Comparison of ENCODE assay signal across 21 cellular contexts in the genomic region with DNA sequence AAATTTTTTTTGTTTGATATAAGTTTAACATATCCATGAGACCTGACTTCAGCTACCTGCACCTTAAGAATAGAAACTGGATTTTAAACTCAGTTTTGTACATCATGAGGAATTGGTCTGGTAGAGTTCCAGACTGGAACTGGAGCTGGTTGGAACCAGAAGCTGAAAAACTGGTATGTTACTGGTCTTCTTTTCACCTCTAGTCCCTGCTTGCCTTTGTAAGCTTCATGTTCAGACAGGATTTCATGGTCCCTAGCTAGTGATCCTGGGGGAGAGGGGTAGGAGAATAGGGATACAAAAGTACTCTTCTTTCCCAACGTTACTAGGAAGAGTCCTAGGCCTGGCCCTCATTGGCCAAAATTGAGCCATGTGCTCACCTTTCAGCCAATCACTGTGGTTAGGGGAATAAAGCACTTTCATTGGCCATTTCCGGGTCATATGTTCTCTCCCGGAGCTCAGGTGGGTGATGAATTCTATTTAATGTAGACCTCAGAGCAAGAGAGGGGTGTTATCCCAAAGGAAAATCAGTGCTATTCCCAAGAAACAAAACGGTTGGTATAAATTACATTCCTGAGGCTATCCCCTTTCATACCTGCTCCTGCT. TPM values are rescaled to one million over a fixed set of nuclear protein-coding genes. Genes with fewer than 3 reads are reported as not detected.
DNase-seq lines count a peak whose midpoint lies in the region; ATAC-seq, FAIRE-seq and TF ChIP-seq lines count a peak whose summit lies in the region.
"Had no signal": no experiment of that assay in that cellular context is flagged by ENCODE, and none has a peak within 500 bp of the region (broad histone marks: within the 10 kb centered on the region; RNA-seq: fewer than 3 reads in every experiment).

No MANE protein-coding gene starts in this region.

- ATAC-seq in HepG2 (no peak), right lobe of liver (no peak), GM18519 (IDR thresholded peaks at IDR 0.05; ENCODE audit: low FRiP score, unreplicated experiment) (no peak), HG03521 (IDR thresholded peaks at IDR 0.05; ENCODE audit: unreplicated experiment) (no peak)
- ATAC-seq: Right ventricle myocardium inferior had no signal

- CTCF ChIA-PET in HepG2 (lab: Yijun Ruan, JAX; ENCODE audit: low intra/inter-chr PET ratio, low total read pairs) (no interaction called here), RWPE1 (lab: Yijun Ruan, JAX) (interaction anchor here (0.8 kb wide), 1 partner anchor 118 kb away, joined by 3 read pairs; no protein-coding TSS in a partner anchor)

- DNase-seq in HepG2 (ENCODE audit: low spot score): no peak
- DNase-seq in right lobe of liver: no peak
- peak; percentile 22 for DNase-seq in RWPE1 (ENCODE audit: low spot score)
- DNase-seq in esophagus squamous epithelium (lab: John Stamatoyannopoulos, UW): no peak
- DNase-seq in NCI-H345 treated with DMSO at 0.1 percent for 48 hours (lab: John Stamatoyannopoulos, UW; ENCODE audit: unreplicated experiment): no peak
- DNase-seq in kidney tubule cell (ENCODE audit: low spot score): no peak
- DNase-seq: C1 segment of cervical spinal cord; CD8-positive, alpha-beta memory T cell; DMS53; MM.1S; NCI-H1092 treated with DMSO at 0.1 percent for 48 hours; NCI-H2171; NCI-H446; NCI-H526 treated with DMSO at 0.1 percent for 48 hours; Peyer's patch had no signal

- no peaks in the 10 kb centered on the region for H4K20me1 ChIP-seq in HepG2 (ENCODE audit: insufficient read depth, low read length)

- H3K79me2 ChIP-seq in HepG2 (ENCODE audit: insufficient read depth, low read length): no peaks in the 10 kb centered on the region

- no peak for FAIRE-seq in HepG2 (lab: Jason Lieb, UNC)
- FAIRE-seq: GM12892, GM18507, H54 had no signal

- no peak for TF ChIP-seq EP300 in HepG2 (IDR thresholded peaks at IDR 0.05; ENCODE audit: low read depth in 2 of 2, low read length in 2 of 2)
- TF ChIP-seq EP300 in HepG2 (CRISPR knock-in tag; IDR thresholded peaks at IDR 0.05; ENCODE audit: borderline replicate concordance): no peak

- H3K27ac ChIP-seq in HepG2 (ENCODE audit: extremely low read length, insufficient read depth, low read length) (no peak overlapping the region), right lobe of liver (no peak overlapping the region), RWPE1 (no peak overlapping the region), esophagus squamous epithelium (peak overlapping the region; percentile 23 to 82 (median 60))
- H3K27ac ChIP-seq: Peyer's patch had no signal

- no peak overlapping the region for H2AFZ ChIP-seq in HepG2 (ENCODE audit: low read length)

- TF ChIP-seq POLR2A in HepG2 (IDR thresholded peaks at IDR 0.05; ENCODE audit: insufficient read depth in 1 of 2, low read depth in 2 of 2, low read length in 2 of 2) (no peak), right lobe of liver (IDR thresholded peaks at IDR 0.05) (no peak), esophagus squamous epithelium (IDR thresholded peaks at IDR 0.05) (no peak)

- BruUV-seq in HepG2 (replicated peaks; lab: Mats Ljungman, UMichigan): no TSS peak

- TF ChIP-seq RAD21 in HepG2 (CRISPR knock-in tag; IDR thresholded peaks at IDR 0.05): no peak

- H3K4me2 ChIP-seq in HepG2 (ENCODE audit: low read depth, low read length): no peak overlapping the region

- POLR2A ChIA-PET in HepG2 (lab: Yijun Ruan, JAX) (no interaction called here), RWPE1 (lab: Yijun Ruan, JAX; ENCODE audit: low non-redundant PET) (no interaction called here)

- H3K4me3 ChIP-seq in HepG2 (replicated peaks in 1 of 3; ENCODE audit: insufficient read depth in 1 of 3, low read depth in 2 of 3, low read length in 3 of 3) (no peak overlapping the region), right lobe of liver (no peak overlapping the region), esophagus squamous epithelium (no peak overlapping the region)
- H3K4me3 ChIP-seq: Peyer's patch had no signal

- H3K9ac ChIP-seq in HepG2 (ENCODE audit: insufficient read depth, low read depth, low read length): no peak overlapping the region

- H3K27me3 ChIP-seq in HepG2 (ENCODE audit: control insufficient read depth in 1 of 2, insufficient read depth in 2 of 2, low read length in 2 of 2): no peaks in the 10 kb centered on the region
- H3K27me3 ChIP-seq in right lobe of liver: no peaks in the 10 kb centered on the region
- H3K27me3 ChIP-seq in esophagus squamous epithelium: no peaks in the 10 kb centered on the region
- H3K27me3 ChIP-seq: Peyer's patch had no signal

- in situ Hi-C loops in HepG2 (cut with HindIII; ENCODE audit: extremely low pct_ligation_motif_present, low pct_unique_long_range_greater_than_20kb): no loop called here

- intact Hi-C loops in HepG2 (cut with micrococcal nuclease; ENCODE audit: unreplicated experiment): no loop called here
- intact Hi-C loops in right lobe of liver (cut with DNase I): loop anchor here in 1 of 2 donors (10.0 kb wide), 1 partner anchor 112 kb away; no protein-coding TSS in a partner anchor
- intact Hi-C loops in esophagus squamous epithelium (cut with DNase I): no loop called here

- peaks cover 2% of the 10 kb centered on the region for H3K4me1 ChIP-seq in HepG2 (ENCODE audit: insufficient read depth, low read length)
- H3K4me1 ChIP-seq in right lobe of liver: no peaks in the 10 kb centered on the region
- peaks cover 3 to 51% (median 4%) of the 10 kb centered on the region in 3 donors for H3K4me1 ChIP-seq in esophagus squamous epithelium
- H3K4me1 ChIP-seq: Peyer's patch had no signal

- 45% methylated on average over 4 of the region's 4 CpGs for WGBS in HepG2 (ENCODE audit: low lambda C conversion rate)
- WGBS in right lobe of liver (ENCODE audit: insufficient coverage, low coverage, low lambda C conversion rate, missing lambda C conversion rate): 86% methylated on average over 3 of the region's 4 CpGs
- 36 to 56% methylated on average over 3 to 4 of the region's 4 CpGs for WGBS in esophagus squamous epithelium, 2 donors

- H3K9me3 ChIP-seq in HepG2 (ENCODE audit: low read length): no peaks in the 10 kb centered on the region
- no peaks in the 10 kb centered on the region for H3K9me3 ChIP-seq in right lobe of liver
- H3K9me3 ChIP-seq in esophagus squamous epithelium: no peaks in the 10 kb centered on the region
- H3K9me3 ChIP-seq: Peyer's patch had no signal

- TF ChIP-seq CTCF in HepG2 (CRISPR knock-in tag; IDR thresholded peaks at IDR 0.05): no peak
- TF ChIP-seq CTCF in right lobe of liver (IDR thresholded peaks at IDR 0.05): no peak
- no peak for TF ChIP-seq CTCF in RWPE1 (conservative IDR thresholded peaks at IDR 0.05; ENCODE audit: low read depth)
- no peak for TF ChIP-seq CTCF in esophagus squamous epithelium (IDR thresholded peaks at IDR 0.05)

- no peaks in the 10 kb centered on the region for H3K36me3 ChIP-seq in HepG2 (replicated peaks in 1 of 2; ENCODE audit: control insufficient read depth in 1 of 2, insufficient read depth in 2 of 2, low read length in 2 of 2)
- H3K36me3 ChIP-seq in right lobe of liver: no peaks in the 10 kb centered on the region
- H3K36me3 ChIP-seq in esophagus squamous epithelium: no peaks in the 10 kb centered on the region
- H3K36me3 ChIP-seq: Peyer's patch had no signal

RNA-seq across cellular contexts. Expression of gene APPL2, which starts 36.9 kb away (rescaled TPM):
- total RNA-seq in HepG2 (2016; rRNA removed; fragmentation: Illumina TruSeq; extraction: Trizol) (9.9 and 10.5 TPM in 2 replicates), right lobe of liver (10 to 100 TPM; 10.2 to 23.2 (median 16.5) TPM), esophagus squamous epithelium (10 to 100 TPM; 30.9 to 52.3 (median 35.2) TPM)
- 3.9 and 4.1 TPM in 2 replicates for total RNA-seq in HepG2 (2016; cell fraction: cytosol; rRNA removed; fragmentation: Illumina TruSeq; extraction: Trizol; ENCODE audit: low read depth)
- total RNA-seq in HepG2 (2016; cell fraction: insoluble cytoplasmic fraction; rRNA removed; fragmentation: Illumina TruSeq; extraction: Trizol): 9.9 and 11.1 TPM in 2 replicates
- 10.0 and 11.6 TPM in 2 replicates for total RNA-seq in HepG2 (2016; cell fraction: membrane; rRNA removed; fragmentation: Illumina TruSeq; extraction: Trizol)
- total RNA-seq in HepG2 (2016; cell fraction: nucleus; rRNA removed; fragmentation: Illumina TruSeq; extraction: Trizol): 15.0 and 18.1 TPM in 2 replicates
- polyA plus RNA-seq in HepG2 (2011; rRNA removed): 11.1 and 12.1 TPM in 2 replicates
- polyA plus RNA-seq in HepG2 (2011; cell fraction: cytosol; rRNA removed): 5.5 and 6.9 TPM in 2 replicates
- polyA plus RNA-seq in HepG2 (2011; cell fraction: nucleus; rRNA removed): 18.2 and 20.1 TPM in 2 replicates
- 11.3 and 17.8 TPM in 2 replicates for polyA plus RNA-seq in HepG2 (2012)
- polyA plus RNA-seq in HepG2 (2016; cell fraction: cytosol; fragmentation: Illumina TruSeq; extraction: Trizol; ENCODE audit: low read depth): 4.7 and 5.2 TPM in 2 replicates
- polyA plus RNA-seq in HepG2 (2016; cell fraction: insoluble cytoplasmic fraction; fragmentation: Illumina TruSeq; extraction: Trizol; ENCODE audit: low read depth): 11.6 and 12.2 TPM in 2 replicates
- polyA plus RNA-seq in HepG2 (2016; cell fraction: membrane; fragmentation: Illumina TruSeq; extraction: Trizol; ENCODE audit: low read depth): 8.7 and 8.8 TPM in 2 replicates
- polyA plus RNA-seq in HepG2 (2016; cell fraction: nucleus; fragmentation: Illumina TruSeq; extraction: Trizol; ENCODE audit: insufficient read depth, low read depth): 21.7 TPM in 2 replicates
- 11.7 and 14.0 TPM in 2 replicates for polyA minus RNA-seq in HepG2 (2011; rRNA and poly(A)+ RNA removed; ENCODE audit: low replicate concordance)
- 4.7 and 7.5 TPM in 2 replicates for polyA minus RNA-seq in HepG2 (2011; cell fraction: cytosol; rRNA and poly(A)+ RNA removed)
- polyA minus RNA-seq in HepG2 (2011; cell fraction: nucleus; rRNA and poly(A)+ RNA removed): 30.4 and 41.6 TPM in 2 replicates

RNA-seq across cellular contexts. Expression of gene C12orf75, which starts 57.6 kb away (rescaled TPM):
- total RNA-seq in HepG2 (2016; rRNA removed; fragmentation: Illumina TruSeq; extraction: Trizol) (10.1 and 16.1 TPM in 2 replicates), right lobe of liver (1 to 10 TPM; 1.3 to 5.5 (median 2.7) TPM), esophagus squamous epithelium (10 to 100 TPM in 3 of 4 donors, 1 to 10 TPM in 1; 8.5 to 56.3 (median 13.7) TPM)
- 71.1 and 82.2 TPM in 2 replicates for total RNA-seq in HepG2 (2016; cell fraction: cytosol; rRNA removed; fragmentation: Illumina TruSeq; extraction: Trizol; ENCODE audit: low read depth)
- total RNA-seq in HepG2 (2016; cell fraction: insoluble cytoplasmic fraction; rRNA removed; fragmentation: Illumina TruSeq; extraction: Trizol): 8.9 and 15.8 TPM in 2 replicates
- 64.7 and 80.3 TPM in 2 replicates for total RNA-seq in HepG2 (2016; cell fraction: membrane; rRNA removed; fragmentation: Illumina TruSeq; extraction: Trizol)
- 6.3 and 7.4 TPM in 2 replicates for total RNA-seq in HepG2 (2016; cell fraction: nucleus; rRNA removed; fragmentation: Illumina TruSeq; extraction: Trizol)
- 13.2 and 19.8 TPM in 2 replicates for polyA plus RNA-seq in HepG2 (2011; rRNA removed)
- polyA plus RNA-seq in HepG2 (2011; cell fraction: cytosol; rRNA removed): 8.5 and 10.3 TPM in 2 replicates
- polyA plus RNA-seq in HepG2 (2011; cell fraction: nucleus; rRNA removed): 2.6 and 4.3 TPM in 2 replicates
- 8.8 and 19.4 TPM in 2 replicates for polyA plus RNA-seq in HepG2 (2012)
- polyA plus RNA-seq in HepG2 (2016; cell fraction: cytosol; fragmentation: Illumina TruSeq; extraction: Trizol; ENCODE audit: low read depth): 130 and 134 TPM in 2 replicates
- 14.7 and 17.0 TPM in 2 replicates for polyA plus RNA-seq in HepG2 (2016; cell fraction: insoluble cytoplasmic fraction; fragmentation: Illumina TruSeq; extraction: Trizol; ENCODE audit: low read depth)
- polyA plus RNA-seq in HepG2 (2016; cell fraction: membrane; fragmentation: Illumina TruSeq; extraction: Trizol; ENCODE audit: low read depth): 83.7 and 94.5 TPM in 2 replicates
- polyA plus RNA-seq in HepG2 (2016; cell fraction: nucleus; fragmentation: Illumina TruSeq; extraction: Trizol; ENCODE audit: insufficient read depth, low read depth): 9.2 and 11.9 TPM in 2 replicates
- polyA minus RNA-seq in HepG2 (2011; rRNA and poly(A)+ RNA removed; ENCODE audit: low replicate concordance): 1.1 and 5.6 TPM in 2 replicates
- polyA minus RNA-seq in HepG2 (2011; cell fraction: cytosol; rRNA and poly(A)+ RNA removed): 3.3 and 8.6 TPM in 2 replicates
- 5.2 and 6.8 TPM in 2 replicates for polyA minus RNA-seq in HepG2 (2011; cell fraction: nucleus; rRNA and poly(A)+ RNA removed)

Comparison
In these comparisons a context has a peak if more than half of its experiments do, and no peak if none do; other contexts are left out.
1. H3K27ac ChIP-seq: peak in esophagus squamous epithelium (4 of 4); none in HepG2 (single experiment), right lobe of liver (0 of 3) and RWPE1 (single experiment).